Comparison of ENCODE assay signal across 10 cellular contexts in the genomic region with DNA sequence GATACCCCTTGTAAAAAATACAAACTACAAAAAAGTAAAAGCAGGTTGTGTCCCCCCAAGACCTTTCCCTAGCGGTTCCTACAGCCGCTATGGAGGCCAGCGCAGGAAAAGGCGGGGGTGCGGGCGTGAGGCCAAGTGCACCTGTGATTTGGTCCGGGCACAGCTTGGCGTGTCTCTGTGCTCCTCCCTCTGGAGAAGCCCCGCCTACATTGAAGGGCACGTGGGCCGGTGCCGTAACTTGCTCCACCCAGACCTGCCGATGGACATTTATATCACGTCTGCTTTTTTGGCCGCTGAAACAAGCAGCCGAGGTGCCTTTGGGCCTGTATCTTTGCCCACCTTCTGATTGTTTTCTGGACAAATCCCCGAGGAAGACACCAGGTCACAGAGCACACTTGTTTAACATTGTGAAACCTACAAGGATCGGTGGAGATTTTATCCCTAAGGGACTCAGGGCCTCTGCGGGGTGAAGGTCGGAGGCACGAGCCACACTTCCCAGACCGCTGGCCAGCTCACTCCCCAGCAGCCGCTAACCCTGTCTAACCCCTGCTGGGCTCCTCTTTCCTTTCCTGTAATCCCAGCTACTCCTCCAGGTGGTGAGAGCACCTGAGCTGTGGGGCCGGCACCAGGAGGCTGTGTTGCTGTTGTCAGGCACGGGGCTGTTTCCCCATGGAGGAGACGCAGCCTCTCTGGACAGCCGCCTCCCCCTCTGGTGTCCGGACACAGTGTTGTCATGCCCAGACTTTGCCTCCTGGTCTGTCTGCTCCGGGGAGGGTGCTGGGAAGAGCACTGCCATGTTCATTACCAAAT. TPM values are rescaled to one million over a fixed set of nuclear protein-coding genes. Genes with fewer than 3 reads are reported as not detected.
DNase-seq lines count a peak whose midpoint lies in the region; ATAC-seq and TF ChIP-seq lines count a peak whose summit lies in the region.
"Had no signal": no experiment of that assay in that cellular context is flagged by ENCODE, and none has a peak within 500 bp of the region (broad histone marks: within the 10 kb centered on the region; RNA-seq: fewer than 3 reads in every experiment).

No MANE protein-coding gene starts in this region.

- H3K4me1 ChIP-seq in ascending aorta (peaks cover 24 to 58% of the 10 kb centered on the region in 2 donors), upper lobe of left lung (peaks cover 54 to 69% (median 61%) of the 10 kb centered on the region in 4 donors)

- peak in 2 of 4 donors; percentile 13 to 45 for TF ChIP-seq POLR2A in upper lobe of left lung (IDR thresholded peaks at IDR 0.05)

- H3K9me3 ChIP-seq in ascending aorta = no peaks in the 10 kb centered on the region
- H3K9me3 ChIP-seq in upper lobe of left lung = no peaks in the 10 kb centered on the region

- peaks cover 4% of the 10 kb centered on the region for H3K27me3 Mint-ChIP-seq in activated T-cell treated with anti-CD3 and anti-CD28 coated beads, Interleukin-2, amount 50 U/mL, for 4 hours (ENCODE audit: low read depth)
- H3K27me3 Mint-ChIP-seq: activated naive CD4-positive, alpha-beta T cell treated with anti-CD3 and anti-CD28 coated beads, Interleukin-2, amount 50 U/mL, for 24 hours had no signal

- WGBS in upper lobe of left lung, 2 donors = 45 to 56% methylated on average over 25 to 29 of the region's 29 CpGs

- no peak for ATAC-seq in activated T-cell treated with anti-CD3 and anti-CD28 coated beads, Interleukin-2, amount 50 U/mL, for 4 hours
- ATAC-seq in upper lobe of left lung (ENCODE audit: low FRiP score in 2 of 2) (peak in 1 of 2 donors; percentile 74), GM18867 (IDR thresholded peaks at IDR 0.05; ENCODE audit: unreplicated experiment) (no peak)

- DNase-seq in activated T-cell treated with anti-CD3 and anti-CD28 coated beads, Interleukin-2, amount 50 U/mL, for 4 hours = peak; percentile 0
- DNase-seq in activated T-cell treated with anti-CD3 and anti-CD28 coated beads for 4 hours (no peak), ascending aorta (ENCODE audit: low spot score in 2 of 2) (peak in 1 of 2 donors; percentile 64), left kidney (ENCODE audit: low read depth, low spot score) (peak; percentile 82), upper lobe of left lung (peak; percentile 87 to 92), DMS 273 treated with DMSO at 0.1 percent for 48 hours (lab: John Stamatoyannopoulos, UW) (no peak), GOT3 (lab: John Stamatoyannopoulos, UW) (no peak)

- H3K9me3 Mint-ChIP-seq in activated T-cell treated with anti-CD3 and anti-CD28 coated beads, Interleukin-2, amount 50 U/mL, for 4 hours = no peaks in the 10 kb centered on the region
- H3K9me3 Mint-ChIP-seq: activated naive CD4-positive, alpha-beta T cell treated with anti-CD3 and anti-CD28 coated beads, Interleukin-2, amount 50 U/mL, for 24 hours had no signal

- TF ChIP-seq CTCF in ascending aorta (IDR thresholded peaks at IDR 0.05) (no peak), upper lobe of left lung (IDR thresholded peaks at IDR 0.05) (no peak)

- H3K4me3 ChIP-seq in ascending aorta (no peak overlapping the region), upper lobe of left lung (peak overlapping the region in 3 of 4 donors; percentile 5 to 17 (median 6))

- H3K36me3 ChIP-seq in ascending aorta (no peaks in the 10 kb centered on the region), upper lobe of left lung (no peaks in the 10 kb centered on the region)

- no peaks in the 10 kb centered on the region for H3K36me3 Mint-ChIP-seq in activated T-cell treated with anti-CD3 and anti-CD28 coated beads, Interleukin-2, amount 50 U/mL, for 4 hours (ENCODE audit: insufficient read depth)
- H3K36me3 Mint-ChIP-seq: activated naive CD4-positive, alpha-beta T cell treated with anti-CD3 and anti-CD28 coated beads, Interleukin-2, amount 50 U/mL, for 24 hours had no signal

- no peaks in the 10 kb centered on the region for H3K27me3 ChIP-seq in ascending aorta
- H3K27me3 ChIP-seq in upper lobe of left lung = no peaks in the 10 kb centered on the region

- no peaks in the 10 kb centered on the region for H3K4me1 Mint-ChIP-seq in activated T-cell treated with anti-CD3 and anti-CD28 coated beads, Interleukin-2, amount 50 U/mL, for 4 hours (ENCODE audit: low read depth)
- H3K4me1 Mint-ChIP-seq: activated naive CD4-positive, alpha-beta T cell treated with anti-CD3 and anti-CD28 coated beads, Interleukin-2, amount 50 U/mL, for 24 hours had no signal

- no peak for TF ChIP-seq EP300 in upper lobe of left lung (IDR thresholded peaks at IDR 0.05)

- peak overlapping the region; percentile 97 for H3K27ac ChIP-seq in ascending aorta
- peak overlapping the region; percentile 84 to 97 (median 90) for H3K27ac ChIP-seq in upper lobe of left lung
- H3K27ac ChIP-seq: HL-60 had no signal

- intact Hi-C loops in ascending aorta (cut with DNase I) = loop anchor here (5.0 kb wide), 1 partner anchor 74 kb away; no protein-coding TSS in a partner anchor

- no peak overlapping the region for H3K4me3 Mint-ChIP-seq in activated T-cell treated with anti-CD3 and anti-CD28 coated beads, Interleukin-2, amount 50 U/mL, for 4 hours
- H3K4me3 Mint-ChIP-seq: activated naive CD4-positive, alpha-beta T cell treated with anti-CD3 and anti-CD28 coated beads, Interleukin-2, amount 50 U/mL, for 24 hours had no signal

RNA-seq across cellular contexts. Expression of gene INPP5A, which starts 18.8 kb away (rescaled TPM):
- total RNA-seq in activated T-cell treated with anti-CD3 and anti-CD28 coated beads, Interleukin-2, amount 50 U/mL, for 4 hours = 1 to 10 TPM; 5.8 to 8.8 (median 6.9) TPM
- total RNA-seq in ascending aorta = 81.2 TPM
- total RNA-seq in upper lobe of left lung = 10 to 100 TPM; 28.6 to 81.7 (median 44.8) TPM

Comparison
In these comparisons a context has a peak if more than half of its experiments do, and no peak if none do; other contexts are left out.
1. DNase-seq: peak in activated T-cell treated with anti-CD3 and anti-CD28 coated beads, Interleukin-2, amount 50 U/mL, for 4 hours (single experiment), left kidney (single experiment) and upper lobe of left lung (2 of 2); none in activated T-cell treated with anti-CD3 and anti-CD28 coated beads for 4 hours (single experiment), DMS 273 treated with DMSO at 0.1 percent for 48 hours (single experiment) and GOT3 (single experiment).
2. H3K4me3 ChIP-seq: peak in upper lobe of left lung (3 of 4); none in ascending aorta (0 of 2).